ENCODE assay signal across 8 cellular contexts in the genomic region with DNA sequence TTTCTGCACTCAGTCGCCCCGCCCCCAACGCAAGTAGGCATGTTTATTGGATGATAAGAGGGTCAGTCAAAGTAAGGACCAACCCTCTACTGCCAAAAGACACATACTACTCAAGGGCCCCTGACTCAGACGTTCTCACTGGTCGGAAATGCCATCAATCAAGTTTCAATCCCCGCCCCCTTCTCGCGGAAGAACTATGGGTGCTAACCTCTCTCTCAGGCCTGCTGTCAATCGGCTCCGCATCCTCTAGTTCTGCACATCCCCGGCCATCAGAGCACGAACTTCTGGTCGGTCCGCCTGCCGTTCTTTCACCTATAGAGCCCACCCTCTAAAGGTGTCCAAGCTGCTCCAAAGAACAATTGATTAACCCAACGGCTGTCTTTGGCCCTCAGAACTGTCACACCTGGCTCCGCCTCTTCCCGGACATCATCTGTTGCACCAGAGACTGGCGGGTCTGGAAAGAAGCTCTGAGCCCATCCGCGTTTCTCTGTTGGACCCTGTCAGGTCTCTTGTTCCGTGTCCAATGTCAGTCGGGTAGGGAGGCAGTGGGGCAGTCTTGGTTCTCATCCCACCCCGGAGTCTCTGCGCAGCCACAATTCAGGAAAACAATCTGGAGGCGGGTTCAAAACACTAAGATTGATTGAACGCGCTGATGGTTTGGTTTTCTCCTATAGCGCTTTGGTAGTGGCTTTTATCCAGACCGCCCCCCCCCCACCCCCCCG. TPM values are rescaled to one million over a fixed set of nuclear protein-coding genes. Genes with fewer than 3 reads are reported as not detected.
DNase-seq lines count a peak whose midpoint lies in the region; ATAC-seq and TF ChIP-seq lines count a peak whose summit lies in the region.

No MANE protein-coding gene starts in this region.

- no peak for TF ChIP-seq EP300 in ovary (IDR thresholded peaks at IDR 0.05)

- H3K4me3 ChIP-seq in ovary, result peak overlapping the region; percentile 45
- peak overlapping the region in 2 of 3 donors; percentile 34 to 47 for H3K4me3 ChIP-seq in thyroid gland (replicated peaks in 1 of 3)

- no peaks in the 10 kb centered on the region for H3K27me3 ChIP-seq in ovary
- no peaks in the 10 kb centered on the region for H3K27me3 ChIP-seq in thyroid gland

- peak; percentile 36 for TF ChIP-seq POLR2A in ovary (IDR thresholded peaks at IDR 0.05)
- peak in 1 of 2 donors; percentile 74 for TF ChIP-seq POLR2A in thyroid gland (IDR thresholded peaks at IDR 0.05)

- H3K27ac ChIP-seq in ovary (peak overlapping the region in 1 of 2 donors; percentile 59), thyroid gland (peak overlapping the region; percentile 58 to 73 (median 70))

- TF ChIP-seq CTCF in GM10266 (IDR thresholded peaks at IDR 0.05; ENCODE audit: control insufficient read depth, insufficient read depth, low read depth, missing control alignments) (no peak), ovary (IDR thresholded peaks at IDR 0.05) (no peak), thyroid gland (IDR thresholded peaks at IDR 0.05) (no peak)

- H3K36me3 ChIP-seq in ovary, result no peaks in the 10 kb centered on the region
- H3K36me3 ChIP-seq in thyroid gland, result no peaks in the 10 kb centered on the region

- DNase-seq in GM10266 (ENCODE audit: extremely low spot score) (peak; percentile 86), NCI-H1092 treated with DMSO at 0.1 percent for 48 hours (lab: John Stamatoyannopoulos, UW) (peak; percentile 98), Right ventricle myocardium inferior (ENCODE audit: missing footprints) (peak; percentile 93), ovary (peak; percentile 85 to 95 (median 90)), thyroid gland (peak; percentile 89 to 90)
- DNase-seq in activated naive CD8-positive, alpha-beta T cell treated with anti-CD3 and anti-CD28 coated beads, Interleukin-2, amount 50 U/mL, for 16 hours (ENCODE audit: low read depth, low spot score), result peak; percentile 67

- no peaks in the 10 kb centered on the region for H3K4me1 ChIP-seq in ovary (ENCODE audit: insufficient read depth)
- H3K4me1 ChIP-seq in thyroid gland, result peaks cover 0 to 4% of the 10 kb centered on the region in 2 donors

- intact Hi-C loops in Right ventricle myocardium inferior (cut with DNase I) (loop anchor here (2.0 kb wide), 1 partner anchor 15 kb away; a partner anchor contains a TSS), ovary (cut with DNase I) (no loop called here), thyroid gland (cut with DNase I) (no loop called here)

- H3K9me3 ChIP-seq in ovary (no peaks in the 10 kb centered on the region), thyroid gland (no peaks in the 10 kb centered on the region)

- ATAC-seq in HG02623 (IDR thresholded peaks at IDR 0.05; ENCODE audit: unreplicated experiment), result peak; percentile 98
- ATAC-seq in SK-N-SH treated with all-trans-retinoic acid at 6 μM for 48 hours, result peak; percentile 98
- peak; percentile 99 for ATAC-seq in Right ventricle myocardium inferior

- 26 to 43% (median 37%) methylated on average over 31 of the region's 31 CpGs for WGBS in ovary, 3 donors
- 1 to 2% methylated on average over 7 to 13 of the region's 31 CpGs for WGBS in thyroid gland, 2 donors

TF ChIP-seq in SK-N-SH treated with all-trans-retinoic acid at 6 μM for 48 hours, 23 proteins besides CTCF, POLR2A, EP300 and RAD21:
- no peak for TF ChIP-seq BACH2 (CRISPR knock-in tag; IDR thresholded peaks at IDR 0.05; ENCODE audit: borderline replicate concordance)
- TF ChIP-seq RARB (CRISPR knock-in tag; IDR thresholded peaks at IDR 0.05), result no peak
- TF ChIP-seq ISL1 (CRISPR knock-in tag; IDR thresholded peaks at IDR 0.05), result no peak
- TF ChIP-seq ESRRG (CRISPR knock-in tag; IDR thresholded peaks at IDR 0.05), result no peak
- TF ChIP-seq, protein P1, sequence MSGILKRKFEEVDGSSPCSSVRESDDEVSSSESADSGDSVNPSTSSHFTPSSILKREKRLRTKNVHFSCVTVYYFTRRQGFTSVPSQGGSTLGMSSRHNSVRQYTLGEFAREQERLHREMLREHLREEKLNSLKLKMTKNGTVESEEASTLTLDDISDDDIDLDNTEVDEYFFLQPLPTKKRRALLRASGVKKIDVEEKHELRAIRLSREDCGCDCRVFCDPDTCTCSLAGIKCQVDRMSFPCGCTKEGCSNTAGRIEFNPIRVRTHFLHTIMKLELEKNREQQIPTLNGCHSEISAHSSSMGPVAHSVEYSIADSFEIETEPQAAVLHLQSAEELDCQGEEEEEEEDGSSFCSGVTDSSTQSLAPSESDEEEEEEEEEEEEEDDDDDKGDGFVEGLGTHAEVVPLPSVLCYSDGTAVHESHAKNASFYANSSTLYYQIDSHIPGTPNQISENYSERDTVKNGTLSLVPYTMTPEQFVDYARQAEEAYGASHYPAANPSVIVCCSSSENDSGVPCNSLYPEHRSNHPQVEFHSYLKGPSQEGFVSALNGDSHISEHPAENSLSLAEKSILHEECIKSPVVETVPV (CRISPR knock-in tag; IDR thresholded peaks at IDR 0.05), result no peak
- TF ChIP-seq, protein P2, sequence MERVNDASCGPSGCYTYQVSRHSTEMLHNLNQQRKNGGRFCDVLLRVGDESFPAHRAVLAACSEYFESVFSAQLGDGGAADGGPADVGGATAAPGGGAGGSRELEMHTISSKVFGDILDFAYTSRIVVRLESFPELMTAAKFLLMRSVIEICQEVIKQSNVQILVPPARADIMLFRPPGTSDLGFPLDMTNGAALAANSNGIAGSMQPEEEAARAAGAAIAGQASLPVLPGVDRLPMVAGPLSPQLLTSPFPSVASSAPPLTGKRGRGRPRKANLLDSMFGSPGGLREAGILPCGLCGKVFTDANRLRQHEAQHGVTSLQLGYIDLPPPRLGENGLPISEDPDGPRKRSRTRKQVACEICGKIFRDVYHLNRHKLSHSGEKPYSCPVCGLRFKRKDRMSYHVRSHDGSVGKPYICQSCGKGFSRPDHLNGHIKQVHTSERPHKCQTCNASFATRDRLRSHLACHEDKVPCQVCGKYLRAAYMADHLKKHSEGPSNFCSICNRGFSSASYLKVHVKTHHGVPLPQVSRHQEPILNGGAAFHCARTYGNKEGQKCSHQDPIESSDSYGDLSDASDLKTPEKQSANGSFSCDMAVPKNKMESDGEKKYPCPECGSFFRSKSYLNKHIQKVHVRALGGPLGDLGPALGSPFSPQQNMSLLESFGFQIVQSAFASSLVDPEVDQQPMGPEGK (CRISPR knock-in tag; IDR thresholded peaks at IDR 0.05; ENCODE audit: borderline replicate concordance), result no peak
- no peak for TF ChIP-seq GLIS3 (CRISPR knock-in tag; IDR thresholded peaks at IDR 0.05)
- TF ChIP-seq OSR1 (CRISPR knock-in tag; IDR thresholded peaks at IDR 0.05), result no peak
- no peak for TF ChIP-seq SNAI2 (CRISPR knock-in tag; IDR thresholded peaks at IDR 0.05)
- no peak for TF ChIP-seq ZC3H10 (CRISPR knock-in tag; IDR thresholded peaks at IDR 0.05)
- TF ChIP-seq PPARA (CRISPR knock-in tag; IDR thresholded peaks at IDR 0.05; ENCODE audit: borderline replicate concordance), result no peak
- TF ChIP-seq ZNF70 (CRISPR knock-in tag; IDR thresholded peaks at IDR 0.05), result no peak
- no peak for TF ChIP-seq ARNTL (CRISPR knock-in tag; IDR thresholded peaks at IDR 0.05; ENCODE audit: borderline replicate concordance, low read depth)
- no peak for TF ChIP-seq ZFP3 (CRISPR knock-in tag; IDR thresholded peaks at IDR 0.05)
- TF ChIP-seq CSDC2 (CRISPR knock-in tag; IDR thresholded peaks at IDR 0.05), result no peak
- no peak for TF ChIP-seq TCF4 (CRISPR knock-in tag; IDR thresholded peaks at IDR 0.05; ENCODE audit: borderline replicate concordance)

RNA-seq across cellular contexts. Expression of a gene that starts 15.2 kb away (rescaled TPM):
- total RNA-seq in Right ventricle myocardium inferior (212 TPM), ovary (10 to 100 TPM; 35.8 to 82.0 (median 44.6) TPM), thyroid gland (100 to 1,000 TPM in 3 of 4 donors, 10 to 100 TPM in 1; 68.5 to 179 (median 107) TPM)
- polyA plus RNA-seq in ovary, result 10 to 100 TPM; 33.9 to 45.0 TPM

RNA-seq across cellular contexts. Expression of a gene that starts 15.7 kb away (rescaled TPM):
- total RNA-seq in Right ventricle myocardium inferior, result 28.5 TPM
- 10 to 100 TPM; 28.6 to 53.0 (median 36.7) TPM for total RNA-seq in ovary
- polyA plus RNA-seq in ovary, result 10 to 100 TPM; 12.0 to 39.5 TPM
- 10 to 100 TPM; 26.5 to 43.0 (median 35.2) TPM for total RNA-seq in thyroid gland

RNA-seq across cellular contexts. Expression of a gene that starts 51.1 kb away (rescaled TPM):
- 14.1 TPM for total RNA-seq in Right ventricle myocardium inferior
- total RNA-seq in ovary, result 10 to 100 TPM in 6 of 7 donors, 1 to 10 TPM in 1; 6.8 to 47.0 (median 16.5) TPM
- polyA plus RNA-seq in ovary, result 10 to 100 TPM; 15.6 to 49.4 TPM
- 10 to 100 TPM; 19.6 to 29.6 (median 22.0) TPM for total RNA-seq in thyroid gland
